In the genomic region with DNA sequence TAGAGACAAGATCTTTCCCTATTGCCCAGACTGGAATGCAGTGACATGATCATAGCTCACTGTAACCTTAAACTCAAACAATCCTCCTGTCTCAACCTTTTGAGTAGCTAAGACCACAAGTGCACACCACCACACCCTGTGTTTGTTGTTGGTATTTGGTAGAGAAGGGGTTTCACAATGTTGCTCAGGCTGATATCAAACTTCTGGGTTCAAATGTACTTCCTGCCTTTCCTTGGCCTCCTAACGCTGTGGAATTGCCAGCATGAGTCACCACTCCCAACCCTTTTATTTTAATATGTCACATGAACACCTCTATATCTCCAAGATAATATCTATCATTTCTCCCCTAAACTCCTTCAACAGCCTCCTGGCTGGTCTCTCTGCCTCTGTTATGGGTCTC, we compare ENCODE assay signal across 14 cellular contexts.
"Had no signal": no experiment of that assay in that cellular context is flagged by ENCODE, and none has a peak within 500 bp of the region (broad histone marks: within the 10 kb centered on the region; RNA-seq: fewer than 3 reads in every experiment).

No MANE protein-coding gene starts in this region.

- H3K9me3 ChIP-seq: esophagus squamous epithelium, gastrocnemius medialis, pancreas, suprapubic skin had no signal

- H3K4me3 ChIP-seq: esophagus squamous epithelium, gastrocnemius medialis, neural progenitor cell, pancreas, suprapubic skin had no signal

- H3K27me3 ChIP-seq: esophagus squamous epithelium, gastrocnemius medialis, neural progenitor cell, pancreas, suprapubic skin had no signal

- H3K27ac ChIP-seq: esophagus squamous epithelium, gastrocnemius medialis, neural progenitor cell, pancreas, suprapubic skin had no signal

- FAIRE-seq: pancreas had no signal

- DNase-seq: activated CD4-positive, alpha-beta memory T cell treated with anti-CD3 and anti-CD28 coated beads, Interleukin-2, amount 10 ng/mL, durations not matched to agents 7 days and 5 days; activated CD4-positive, alpha-beta T cell treated with anti-CD3 and anti-CD28 coated beads for 1 hour; activated gamma-delta T cell treated with Interleukin-2 at 50 U/mL for 16 hours; activated naive CD8-positive, alpha-beta T cell treated with anti-CD3 and anti-CD28 coated beads, Interleukin-2, amount 10 ng/mL, durations not matched to agents 7 days and 5 days; activated T-cell treated with anti-CD3 and anti-CD28 coated beads, Interleukin-2, amount 50 U/mL, for 72 hours; aorta; esophagus squamous epithelium; gastrocnemius medialis; pancreas; stimulated activated CD4-positive, alpha-beta T cell treated with anti-CD3 and anti-CD28 coated beads, Interleukin-4, amount 100 ng/mL, for 1 hour; stimulated activated CD8-positive, alpha-beta memory T cell treated with anti-CD3 and anti-CD28 coated beads, Interleukin-4, amount 100 ng/mL, for 48 hours; stimulated activated naive CD8-positive, alpha-beta T cell treated with anti-CD3 and anti-CD28 coated beads, Interleukin-15, Interleukin-2, amounts not matched to agents 100 U/mL and 50 U/mL, for 24 hours had no signal

- H3K36me3 ChIP-seq: esophagus squamous epithelium, gastrocnemius medialis, neural progenitor cell, pancreas, suprapubic skin had no signal

- H3K4me1 ChIP-seq: esophagus squamous epithelium, gastrocnemius medialis, neural progenitor cell, pancreas, suprapubic skin had no signal
